Comparison of ENCODE assay signal across 22 cellular contexts in the genomic region with DNA sequence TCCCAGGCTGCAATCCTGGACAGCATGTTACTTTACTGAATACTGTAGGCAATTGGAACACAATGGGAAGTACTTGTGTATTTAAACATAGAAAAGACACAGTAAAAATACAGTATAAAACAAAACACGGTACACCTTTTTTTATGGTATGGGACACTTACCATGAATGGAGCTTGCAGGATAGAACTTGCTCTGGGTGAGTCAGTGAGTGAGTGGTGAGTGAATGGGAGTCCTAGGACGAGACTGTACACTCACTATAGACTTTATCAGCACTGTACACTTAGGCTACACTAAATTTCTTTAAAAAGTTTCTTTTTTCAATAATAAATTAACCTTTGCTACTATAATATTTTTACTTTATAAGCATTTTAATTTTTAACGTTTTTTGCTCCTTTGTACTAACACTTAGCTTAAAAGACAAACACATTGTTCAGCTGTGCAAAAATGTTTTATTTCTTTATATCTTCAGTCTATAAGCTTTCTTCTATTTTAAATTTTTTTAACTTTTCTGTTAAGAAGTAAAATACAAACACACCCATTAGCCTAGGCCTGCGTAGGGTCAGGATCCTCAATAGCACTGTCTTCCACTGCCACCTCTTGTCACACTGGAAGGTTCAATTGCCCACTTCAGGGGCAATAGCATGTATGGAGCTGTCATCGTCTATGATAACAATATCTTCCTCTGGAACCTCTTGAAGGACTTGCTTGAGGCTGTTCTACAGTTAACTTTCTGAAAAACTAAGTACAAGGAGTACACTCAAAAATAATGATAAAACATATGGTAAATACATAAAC.
A peak's percentile ranks its signal among the peaks of the same experiment; 100 is the strongest.
DNase-seq lines count a peak whose midpoint lies in the region; ATAC-seq, FAIRE-seq and TF ChIP-seq lines count a peak whose summit lies in the region.
"Had no signal": no experiment of that assay in that cellular context is flagged by ENCODE, and none has a peak within 500 bp of the region (broad histone marks: within the 10 kb centered on the region; RNA-seq: fewer than 3 reads in every experiment).

No MANE protein-coding gene starts in this region.

- H4K20me1 ChIP-seq in PC-3 (ENCODE audit: low read length) (no peaks in the 10 kb centered on the region), H1 (replicated peaks in 1 of 2; ENCODE audit: control insufficient read depth in 1 of 2, insufficient read depth in 2 of 2, low read length in 2 of 2) (no peaks in the 10 kb centered on the region)
- H4K20me1 ChIP-seq: BLaER1 treated with 17β-estradiol and CSF1 and Interleukin-3, amounts not matched to agents 10 nM and 100 nM had no signal

- no peak overlapping the region for H3K14ac ChIP-seq in H1 (ENCODE audit: insufficient read length)

- H3K9me2 ChIP-seq in PC-3 (replicated peaks; ENCODE audit: low read length): no peaks in the 10 kb centered on the region

- H4K91ac ChIP-seq in H1 (replicated peaks; ENCODE audit: insufficient read length, low read length): no peak overlapping the region

- POLR2A ChIA-PET in PC-3 (lab: Charles Lee; ENCODE audit: unreplicated experiment): no interaction called here
- POLR2A ChIA-PET in H1 (lab: Charles Lee; ENCODE audit: partially characterized antibody): no interaction called here

- H3K18ac ChIP-seq in H1 (ENCODE audit: extremely low read depth, low read length): no peak overlapping the region

- no peak overlapping the region for H2AK5ac ChIP-seq in H1 (ENCODE audit: low read depth, low read length)

- WGBS in H1 (ENCODE audit: extremely low coverage in 1 of 2, insufficient coverage in 1 of 2, insufficient read length in 1 of 2, insufficient replicate concordance in 2 of 2, low coverage in 1 of 2, low lambda C conversion rate in 2 of 2, missing lambda C conversion rate in 1 of 2), 2 experiments: 90% methylated on average over 5 of the region's 5 CpGs; no CpG with 5 or more reads in 1 of the 2 experiments

- no peak overlapping the region for H3K4ac ChIP-seq in H1 (replicated peaks; ENCODE audit: insufficient read length, low read depth, low read length)

- H3K9me3 ChIP-seq in left ventricle myocardium inferior (replicated peaks) (no peaks in the 10 kb centered on the region), PC-3 (ENCODE audit: low read length) (no peaks in the 10 kb centered on the region), H1 (ENCODE audit: insufficient read depth in 2 of 2, low read depth in 1 of 2, low read length in 1 of 2) (no peaks in the 10 kb centered on the region), mucosa of descending colon (no peaks in the 10 kb centered on the region)
- H3K9me3 ChIP-seq: BLaER1 treated with 17β-estradiol and CSF1 and Interleukin-3, amounts not matched to agents 10 nM and 100 nM had no signal

- H3K27me3 ChIP-seq in left ventricle myocardium inferior (ENCODE audit: low read depth) (no peaks in the 10 kb centered on the region), PC-3 (ENCODE audit: low read length) (no peaks in the 10 kb centered on the region), H1 (replicated peaks in 1 of 4; ENCODE audit: control insufficient read depth in 3 of 4, extremely low read depth in 1 of 4, insufficient read depth in 3 of 4, low read length in 3 of 4) (no peaks in the 10 kb centered on the region)
- H3K27me3 ChIP-seq: BLaER1 treated with 17β-estradiol and CSF1 and Interleukin-3, amounts not matched to agents 10 nM and 100 nM had no signal

- no peak overlapping the region for H2BK20ac ChIP-seq in H1 (ENCODE audit: low read length)

- no peak overlapping the region for H3K23ac ChIP-seq in H1 (ENCODE audit: insufficient read length)

- no peak overlapping the region for H3K56ac ChIP-seq in H1 (replicated peaks; ENCODE audit: insufficient read length, low read depth, low read length)

- no peaks in the 10 kb centered on the region for H3K79me1 ChIP-seq in H1 (ENCODE audit: low read depth, low read length)

- H3K27ac ChIP-seq in left ventricle myocardium inferior (replicated peaks): no peak overlapping the region
- no peak overlapping the region for H3K27ac ChIP-seq in PC-3 (ENCODE audit: low read length)
- no peak overlapping the region for H3K27ac ChIP-seq in H1 (ENCODE audit: low read depth, low read length)
- H3K27ac ChIP-seq: BLaER1 treated with 17β-estradiol and CSF1 and Interleukin-3, amounts not matched to agents 10 nM and 100 nM had no signal

- no peak overlapping the region for H4K8ac ChIP-seq in H1 (ENCODE audit: extremely low read depth, insufficient read depth, low read length)

- H2BK15ac ChIP-seq in H1 (ENCODE audit: low read length): no peak overlapping the region

- DNase-seq in left ventricle myocardium inferior (no peak), Right ventricle myocardium inferior (ENCODE audit: missing footprints) (no peak), PC-3 (peak; percentile 6), H1 (ENCODE audit: low read depth in 1 of 2, low spot score in 2 of 2) (no peak), mucosa of descending colon (peak in 1 of 3 donors; percentile 3), UCSD-AML1 (lab: John Stamatoyannopoulos, UW; ENCODE audit: unreplicated experiment) (no peak), GM03348 (ENCODE audit: low spot score) (no peak)
- DNase-seq: CD8-positive, alpha-beta memory T cell; DND-41; NCI-H1105; NCI-H2081 treated with DMSO at 0.1 percent for 48 hours; NCI-H2227 treated with DMSO at 0.1 percent for 48 hours; NCI-H510A treated with DMSO at 0.1 percent for 48 hours; NCI-H774; Right ventricle myocardium superior; SW 1271 had no signal

- no TSS peak for BruUV-seq in PC-3 (replicated peaks; lab: Mats Ljungman, UMichigan)

- FAIRE-seq in H1 (lab: Jason Lieb, UNC): no peak
- FAIRE-seq: G401.6, GM19239 had no signal

- intact Hi-C loops in left ventricle myocardium inferior (cut with micrococcal nuclease): no loop called here
- intact Hi-C loops in Right ventricle myocardium inferior (cut with DNase I): no loop called here
- intact Hi-C loops in PC-3 (cut with micrococcal nuclease): no loop called here
- intact Hi-C loops in mucosa of descending colon (cut with DNase I, micrococcal nuclease): no loop called here

- no peak for TF ChIP-seq POLR2A in H1 (IDR thresholded peaks at IDR 0.05; ENCODE audit: control extremely low read depth in 1 of 2, low read depth in 2 of 2, low read length in 2 of 2)

- H2AFZ ChIP-seq in PC-3 (ENCODE audit: low read length): no peak overlapping the region
- no peak overlapping the region for H2AFZ ChIP-seq in H1 (ENCODE audit: low read length)
- H2AFZ ChIP-seq: GM23338 had no signal

- H3K4me2 ChIP-seq in PC-3 (ENCODE audit: low read length): no peak overlapping the region
- no peak overlapping the region for H3K4me2 ChIP-seq in H1 (ENCODE audit: insufficient read depth in 1 of 2, low read depth in 2 of 2, low read length in 2 of 2)
- H3K4me2 ChIP-seq: BLaER1 treated with 17β-estradiol and CSF1 and Interleukin-3, amounts not matched to agents 10 nM and 100 nM; GM23338 had no signal

- H3F3A ChIP-seq in PC-3 (ENCODE audit: low read length, unreplicated experiment): no peaks in the 10 kb centered on the region

- no peak overlapping the region for H2BK5ac ChIP-seq in H1 (ENCODE audit: low read depth, low read length)

- no peak overlapping the region for H2BK120ac ChIP-seq in H1 (replicated peaks; ENCODE audit: low read depth, low read length)

- H3K36me3 ChIP-seq in left ventricle myocardium inferior: no peaks in the 10 kb centered on the region
- no peaks in the 10 kb centered on the region for H3K36me3 ChIP-seq in PC-3 (ENCODE audit: low read depth, low read length)
- H3K36me3 ChIP-seq in H1 (ENCODE audit: control insufficient read depth in 2 of 4, insufficient read depth in 4 of 4, low read length in 3 of 4): no peaks in the 10 kb centered on the region
- H3K36me3 ChIP-seq in mucosa of descending colon (ENCODE audit: low read depth): no peaks in the 10 kb centered on the region
- H3K36me3 ChIP-seq: BLaER1 treated with 17β-estradiol and CSF1 and Interleukin-3, amounts not matched to agents 10 nM and 100 nM had no signal

- TF ChIP-seq CTCF in left ventricle myocardium inferior (IDR thresholded peaks at IDR 0.05; ENCODE audit: borderline replicate concordance) (peak; percentile 29), PC-3 (conservative IDR thresholded peaks at IDR 0.05; ENCODE audit: low read depth, low read length) (no peak), H1 (IDR thresholded peaks at IDR 0.05; ENCODE audit: control extremely low read depth in 1 of 3, insufficient read depth in 1 of 3, low read depth in 1 of 3, low read length in 3 of 3) (no peak), mucosa of descending colon (IDR thresholded peaks at IDR 0.05) (no peak)

- ATAC-seq in Right ventricle myocardium inferior: no peak
- no peak; the same call in 1 of the 2 replicates for ATAC-seq in PC-3
- ATAC-seq in mucosa of descending colon: peak; percentile 56
- ATAC-seq in HG03159 (IDR thresholded peaks at IDR 0.05; ENCODE audit: unreplicated experiment): no peak
- ATAC-seq: GM23338, HCT116 had no signal

- H3K9ac ChIP-seq in PC-3 (ENCODE audit: low read length) (no peak overlapping the region), H1 (replicated peaks in 1 of 4; ENCODE audit: extremely low read depth in 1 of 4, low read depth in 3 of 4, low read length in 3 of 4) (no peak overlapping the region)
- H3K9ac ChIP-seq: BLaER1 treated with 17β-estradiol and CSF1 and Interleukin-3, amounts not matched to agents 10 nM and 100 nM had no signal

- H3K23me2 ChIP-seq in H1 (ENCODE audit: low read depth, low read length): no peaks in the 10 kb centered on the region

- peak; percentile 15 to 33; a peak in 2 of 4 replicates for TF ChIP-seq RAD21 in H1 (IDR thresholded peaks at IDR 0.05 in 1 of 2, conservative IDR thresholded peaks at IDR 0.05 in 1 of 2; ENCODE audit: low read depth in 2 of 2, low read length in 2 of 2)

- TF ChIP-seq EP300 in H1 (IDR thresholded peaks at IDR 0.05; ENCODE audit: borderline replicate concordance in 1 of 2, low read depth in 2 of 2, low read length in 2 of 2): no peak

- H3K4me3 ChIP-seq in left ventricle myocardium inferior (no peak overlapping the region), PC-3 (ENCODE audit: low read length) (no peak overlapping the region), H1 (ENCODE audit: extremely low read depth in 1 of 4, insufficient read depth in 2 of 4, low read depth in 3 of 4, low read length in 4 of 4) (no peak overlapping the region), mucosa of descending colon (no peak overlapping the region)
- H3K4me3 ChIP-seq: BLaER1 treated with 17β-estradiol and CSF1 and Interleukin-3, amounts not matched to agents 10 nM and 100 nM; GM23338 had no signal

- H3K79me2 ChIP-seq in PC-3 (ENCODE audit: low read length) (no peaks in the 10 kb centered on the region), H1 (ENCODE audit: control insufficient read depth in 1 of 2, insufficient read depth in 2 of 2, low read length in 2 of 2) (no peaks in the 10 kb centered on the region)

- CTCF ChIA-PET in PC-3 (lab: Charles Lee) (interaction anchor here (0.5 kb wide), 1 partner anchor 108 kb away, joined by 5 read pairs; no protein-coding TSS in a partner anchor), H1 (lab: Charles Lee; ENCODE audit: partially characterized antibody) (interaction anchor here (0.8 to 1.6 kb wide), 4 partner anchors 8 to 99 kb away, joined by 3 to 4 read pairs (median 3); no protein-coding TSS in a partner anchor)

- H4K5ac ChIP-seq in H1 (ENCODE audit: insufficient read length, low read depth, low read length): no peak overlapping the region

- no peak overlapping the region for H2BK12ac ChIP-seq in H1 (ENCODE audit: low read depth, low read length)

- H3K4me1 ChIP-seq in left ventricle myocardium inferior (no peaks in the 10 kb centered on the region), PC-3 (ENCODE audit: insufficient read depth, low read length) (no peaks in the 10 kb centered on the region), H1 (replicated peaks in 1 of 4; ENCODE audit: control insufficient read depth in 3 of 4, insufficient read depth in 4 of 4, low read length in 3 of 4) (no peaks in the 10 kb centered on the region), mucosa of descending colon (ENCODE audit: low read depth) (no peaks in the 10 kb centered on the region)
- H3K4me1 ChIP-seq: BLaER1 treated with 17β-estradiol and CSF1 and Interleukin-3, amounts not matched to agents 10 nM and 100 nM had no signal
